In the genomic region with DNA sequence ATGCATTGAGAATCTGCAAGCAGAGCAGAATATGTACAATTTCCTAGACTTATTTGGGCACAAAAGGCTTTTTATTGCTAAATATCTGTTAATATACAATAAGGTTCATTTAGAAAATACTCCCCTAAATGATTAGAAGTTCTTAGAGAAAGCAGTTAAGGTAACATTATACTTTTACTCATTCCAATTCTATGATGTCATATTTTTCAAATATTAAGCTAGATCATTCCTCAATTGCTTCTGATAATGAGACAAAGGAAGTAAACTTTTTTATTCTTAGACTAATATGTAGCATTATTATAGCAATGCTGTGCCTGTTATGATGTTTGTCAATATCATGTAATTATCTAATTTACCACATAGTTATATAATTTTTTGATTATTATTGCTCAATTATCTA, we compare ENCODE assay signal across 15 cellular contexts.
A peak's percentile ranks its signal among the peaks of the same experiment; 100 is the strongest.
DNase-seq lines count a peak whose midpoint lies in the region.
"Had no signal": no experiment of that assay in that cellular context is flagged by ENCODE, and none has a peak within 500 bp of the region (broad histone marks: within the 10 kb centered on the region; RNA-seq: fewer than 3 reads in every experiment).

No MANE protein-coding gene starts in this region.

- H2AFZ ChIP-seq in ACC112 (ENCODE audit: low read length, unreplicated experiment): peak overlapping the region; percentile 75

- H3K27ac ChIP-seq in ACC112 (ENCODE audit: low read depth, low read length) (no peak overlapping the region), SK-N-MC (peak overlapping the region; percentile 69; the same call in 1 of the 2 replicates)
- no peak overlapping the region for H3K27ac ChIP-seq in effector memory CD4-positive, alpha-beta T cell (ENCODE audit: insufficient read depth, low read length, poor library complexity, severe bottlenecking)
- H3K27ac ChIP-seq: HL-60 had no signal

- no peaks in the 10 kb centered on the region for H3K79me2 ChIP-seq in ACC112 (ENCODE audit: control insufficient read depth, insufficient read depth, low read length, unreplicated experiment)

- peaks cover 8% of the 10 kb centered on the region for H3K4me1 ChIP-seq in ACC112 (ENCODE audit: control insufficient read depth, insufficient read depth, low read length, unreplicated experiment)
- H3K4me1 ChIP-seq in effector memory CD4-positive, alpha-beta T cell (ENCODE audit: control insufficient read depth, insufficient read depth, low read length, poor library complexity, severe bottlenecking): no peaks in the 10 kb centered on the region
- H3K4me1 ChIP-seq: BE2C, HAP-1 had no signal

- H3K9ac ChIP-seq in SK-N-MC (ENCODE audit: insufficient read length): peak overlapping the region; percentile 11

- H3K4me3 ChIP-seq in ACC112 (ENCODE audit: low read depth, low read length) (peak overlapping the region; percentile 1; the same call in 1 of the 2 replicates), SK-N-MC (peak overlapping the region; percentile 44; the same call in 1 of the 2 replicates)
- H3K4me3 ChIP-seq in effector memory CD4-positive, alpha-beta T cell (ENCODE audit: insufficient read depth, low read depth, low read length, poor library complexity, severe bottlenecking): no peak overlapping the region
- H3K4me3 ChIP-seq: HAP-1, K562 had no signal

- no peaks in the 10 kb centered on the region for H3K36me3 ChIP-seq in ACC112 (ENCODE audit: insufficient read depth, low read length)
- H3K36me3 ChIP-seq in SK-N-MC (ENCODE audit: insufficient read depth, low read length): no peaks in the 10 kb centered on the region
- no peaks in the 10 kb centered on the region for H3K36me3 ChIP-seq in effector memory CD4-positive, alpha-beta T cell (ENCODE audit: control insufficient read depth, insufficient read depth, low read length)
- H3K36me3 ChIP-seq: BE2C, HAP-1 had no signal

- H3K9me3 ChIP-seq in SK-N-MC (ENCODE audit: low read depth, low read length): no peaks in the 10 kb centered on the region
- no peaks in the 10 kb centered on the region for H3K9me3 ChIP-seq in effector memory CD4-positive, alpha-beta T cell (ENCODE audit: control insufficient read depth, low read length)
- H3K9me3 ChIP-seq: BE2C, HAP-1 had no signal

- H3K27me3 ChIP-seq in ACC112 (ENCODE audit: insufficient read depth, low read length): no peaks in the 10 kb centered on the region
- H3K27me3 ChIP-seq in effector memory CD4-positive, alpha-beta T cell (replicated peaks; ENCODE audit: control insufficient read depth, insufficient read depth, low read length, poor library complexity, severe bottlenecking): no peaks in the 10 kb centered on the region
- H3K27me3 ChIP-seq: BE2C had no signal

- DNase-seq in EH (ENCODE audit: low read depth) (peak; percentile 1), SK-N-MC (ENCODE audit: low read depth, low spot score) (no peak), kidney glomerular epithelial cell (lab: John Stamatoyannopoulos, UW) (peak; percentile 25), NCI-H146 (lab: John Stamatoyannopoulos, UW) (no peak), dedifferentiated amniotic fluid mesenchymal stem cell (ENCODE audit: extremely low spot score) (no peak)
- DNase-seq in effector memory CD4-positive, alpha-beta T cell: no peak
- DNase-seq: BE2C; CD8-positive, alpha-beta memory T cell; DMS 273 treated with DMSO at 0.1 percent for 48 hours; GOT3; HFFc6 had no signal

Comparison
In these comparisons a context has a peak if more than half of its experiments do, and no peak if none do; other contexts are left out.
1. DNase-seq: peak in EH (single experiment) and kidney glomerular epithelial cell (single experiment); none in SK-N-MC (single experiment), NCI-H146 (single experiment), dedifferentiated amniotic fluid mesenchymal stem cell (single experiment) and effector memory CD4-positive, alpha-beta T cell (0 of 3).